9 cellular contexts compared by ENCODE assay signal in the genomic region with DNA sequence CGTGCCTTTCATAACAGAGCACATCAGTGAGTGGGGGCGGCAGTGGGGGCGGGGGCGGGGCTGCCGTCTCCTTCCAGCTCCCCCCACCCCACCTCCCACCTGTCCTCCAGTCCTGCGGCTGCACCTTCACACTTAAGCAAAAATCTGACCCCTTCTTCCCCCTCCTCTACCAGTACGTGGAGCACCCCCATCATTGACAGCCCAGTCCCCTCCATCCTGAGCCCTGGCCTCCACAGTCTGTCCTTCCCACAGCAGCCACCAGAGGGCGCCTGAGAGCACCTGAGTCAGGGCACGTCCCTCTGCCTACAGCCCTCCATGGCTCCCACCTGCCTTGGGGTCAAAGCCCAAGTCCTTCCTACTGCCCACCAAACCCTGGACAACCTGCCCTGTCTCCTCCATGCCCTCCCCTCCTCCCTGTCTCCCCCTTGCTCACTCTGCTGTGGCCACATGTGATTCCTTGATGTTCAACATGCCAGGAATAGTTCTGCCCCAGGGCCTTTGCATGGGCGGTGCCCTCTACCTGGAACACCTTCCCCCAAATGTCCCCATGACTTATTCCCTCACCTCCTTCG. TPM values are rescaled to one million over a fixed set of nuclear protein-coding genes. Genes with fewer than 3 reads are reported as not detected.
DNase-seq lines count a peak whose midpoint lies in the region; ATAC-seq, FAIRE-seq and TF ChIP-seq lines count a peak whose summit lies in the region.
"Had no signal": no experiment of that assay in that cellular context is flagged by ENCODE, and none has a peak within 500 bp of the region (broad histone marks: within the 10 kb centered on the region; RNA-seq: fewer than 3 reads in every experiment).

No MANE protein-coding gene starts in this region.

- WGBS in sigmoid colon, 2 donors: 21 to 45% methylated on average over 11 of the region's 11 CpGs

- TF ChIP-seq POLR2A in sigmoid colon (IDR thresholded peaks at IDR 0.05): no peak

- no peak overlapping the region for H3K27ac ChIP-seq in sigmoid colon
- H3K27ac ChIP-seq: epithelial cell of prostate had no signal

- no peaks in the 10 kb centered on the region for H3K9me3 ChIP-seq in sigmoid colon

- H3K4me3 ChIP-seq in sigmoid colon: no peak overlapping the region

- no peaks in the 10 kb centered on the region for H3K36me3 ChIP-seq in sigmoid colon

- intact Hi-C loops in left cardiac atrium (cut with DNase I) (no loop called here), sigmoid colon (cut with DNase I) (no loop called here)

- TF ChIP-seq EP300 in sigmoid colon (IDR thresholded peaks at IDR 0.05): no peak

- no peaks in the 10 kb centered on the region for H3K4me1 ChIP-seq in sigmoid colon

- FAIRE-seq in RCC 7860 (lab: Jason Lieb, UNC): no peak

- H3K27me3 ChIP-seq in sigmoid colon: peaks cover 12 to 57% (median 22%) of the 10 kb centered on the region in 3 donors

- ATAC-seq in left cardiac atrium: peak in 1 of 2 donors; percentile 33
- ATAC-seq in GM21737 (IDR thresholded peaks at IDR 0.05; ENCODE audit: unreplicated experiment): no peak

- DNase-seq in NCI-H146 treated with DMSO at 0.1 percent for 48 hours (lab: John Stamatoyannopoulos, UW; ENCODE audit: unreplicated experiment): peak; percentile 22
- DNase-seq in NCI-H146 (lab: John Stamatoyannopoulos, UW): no peak
- peak; percentile 6 for DNase-seq in RCC 7860 (ENCODE audit: low spot score)
- DNase-seq in activated T-helper 1 cell treated with anti-CD3 and anti-CD28 coated beads, Interleukin-2, amount 50 U/mL, for 16 hours (ENCODE audit: low read depth in 1 of 2, low spot score in 1 of 2): peak; percentile 50 to 52
- DNase-seq in left cardiac atrium: peak; percentile 41
- peak; percentile 69 for DNase-seq in stimulated activated CD4-positive, alpha-beta T cell treated with anti-CD3 and anti-CD28 coated beads, Interleukin-12 subunit alpha, Interleukin-12 subunit beta, amount 100 ng/mL, for 4 hours
- DNase-seq in sigmoid colon: no peak

- peak in 1 of 4 experiments; percentile 35 for TF ChIP-seq CTCF in sigmoid colon (IDR thresholded peaks at IDR 0.05)

RNA-seq across cellular contexts. Expression of a gene that starts 4.0 kb away (rescaled TPM):
- total RNA-seq in left cardiac atrium: 1 to 10 TPM; 1.2 TPM
- total RNA-seq in sigmoid colon: 1 to 10 TPM; 1.7 to 3.9 (median 2.5) TPM
- polyA plus RNA-seq in sigmoid colon: 10 to 100 TPM in 2 of 3 donors, 1 to 10 TPM in 1; 3.6 to 17.6 (median 17.6) TPM

RNA-seq across cellular contexts. Expression of a gene that starts 13.5 kb away (rescaled TPM):
- total RNA-seq in left cardiac atrium (10 to 100 TPM in 1 of 2 donors, 1 to 10 TPM in 1; 8.5 to 11.8 TPM), sigmoid colon (10 to 100 TPM; 19.4 to 22.5 (median 20.8) TPM)
- 10 to 100 TPM; 21.5 to 31.8 (median 24.6) TPM for polyA plus RNA-seq in sigmoid colon

RNA-seq across cellular contexts. Expression of a gene that starts 45.7 kb away (rescaled TPM):
- total RNA-seq in left cardiac atrium (10 to 100 TPM; 21.4 to 37.0 TPM), sigmoid colon (not detected)
- polyA plus RNA-seq in sigmoid colon: 10 to 100 TPM; 18.8 to 84.7 (median 68.0) TPM

RNA-seq across cellular contexts. Expression of a gene that starts 50.9 kb away (rescaled TPM):
- total RNA-seq in left cardiac atrium (1 to 10 TPM in 1 of 2 donors, under 1 TPM in 1; 0.86 to 1.2 TPM), sigmoid colon (under 1 TPM; 0.36 to 0.99 (median 0.69) TPM)
- 1 to 10 TPM in 1 of 3 donors, under 1 TPM in 1, not detected in 1; 0.60 to 1.2 TPM for polyA plus RNA-seq in sigmoid colon

RNA-seq across cellular contexts. Expression of a gene that starts 51.0 kb away (rescaled TPM):
- 10 to 100 TPM; 13.0 to 21.8 TPM for total RNA-seq in left cardiac atrium
- 10 to 100 TPM; 10.3 to 23.5 (median 18.1) TPM for total RNA-seq in sigmoid colon
- polyA plus RNA-seq in sigmoid colon: 100 to 1,000 TPM in 2 of 3 donors, 10 to 100 TPM in 1; 66.1 to 132 (median 129) TPM

Comparison
In these comparisons a context has a peak if more than half of its experiments do, and no peak if none do; other contexts are left out.
1. DNase-seq: peak in NCI-H146 treated with DMSO at 0.1 percent for 48 hours (single experiment), RCC 7860 (single experiment), activated T-helper 1 cell treated with anti-CD3 and anti-CD28 coated beads, Interleukin-2, amount 50 U/mL, for 16 hours (2 of 2), left cardiac atrium (single experiment) and stimulated activated CD4-positive, alpha-beta T cell treated with anti-CD3 and anti-CD28 coated beads, Interleukin-12 subunit alpha, Interleukin-12 subunit beta, amount 100 ng/mL, for 4 hours (single experiment); none in NCI-H146 (single experiment) and sigmoid colon (single experiment).
2. RNA of a gene that starts 45.7 kb away (total RNA-seq): 21.4 to 37.0 TPM in left cardiac atrium; not detected in sigmoid colon; every median in the first group is over 10 times any median in the second.